20 cellular contexts compared by ENCODE assay signal in the genomic region with DNA sequence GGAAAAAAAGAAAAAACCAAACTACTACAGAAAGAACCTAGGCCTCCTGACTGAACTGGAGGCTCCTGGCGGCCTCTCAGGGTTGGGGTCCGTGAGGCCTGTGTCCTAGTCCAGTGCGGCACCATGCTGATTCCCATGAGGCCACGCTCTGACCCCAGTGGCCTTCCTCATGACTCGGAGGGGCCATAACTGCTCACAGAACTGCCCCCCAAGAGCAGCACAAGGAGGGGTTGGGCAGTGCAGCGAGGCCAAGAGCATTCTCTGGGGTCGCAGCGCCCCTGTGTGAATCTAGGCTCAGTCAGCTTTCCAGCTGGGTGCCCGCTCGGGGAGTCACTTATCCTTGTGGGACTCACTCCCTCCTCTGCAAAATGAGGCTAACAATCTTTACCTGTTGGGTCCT.
DNase-seq lines count a peak whose midpoint lies in the region; ATAC-seq and TF ChIP-seq lines count a peak whose summit lies in the region.
"Had no signal": no experiment of that assay in that cellular context is flagged by ENCODE, and none has a peak within 500 bp of the region (broad histone marks: within the 10 kb centered on the region; RNA-seq: fewer than 3 reads in every experiment).

No MANE protein-coding gene starts in this region.

- H3K4me1 Mint-ChIP-seq in CD4-positive, alpha-beta memory T cell = peaks cover 0 to 16% (median 8%) of the 10 kb centered on the region in 4 donors
- H3K4me1 Mint-ChIP-seq in GM23338 (no peaks in the 10 kb centered on the region; the same call in 2 of the 3 replicates), nephron progenitor cell (peaks cover 8% of the 10 kb centered on the region)

- no peak overlapping the region for H2AFZ ChIP-seq in GM23338
- H2AFZ ChIP-seq: parathyroid adenoma had no signal

- H3K27me3 ChIP-seq in CD4-positive, alpha-beta memory T cell (ENCODE audit: insufficient read depth, low read length) = no peaks in the 10 kb centered on the region
- no peaks in the 10 kb centered on the region for H3K27me3 ChIP-seq in GM23338 (ENCODE audit: insufficient read depth)
- H3K27me3 ChIP-seq: foreskin keratinocyte had no signal

- H3K4me3 ChIP-seq in CD4-positive, alpha-beta memory T cell (ENCODE audit: low read length in 2 of 2) = no peak overlapping the region
- H3K4me3 ChIP-seq in GM23338 (no peak overlapping the region), coronary artery (no peak overlapping the region)

- TF ChIP-seq CTCF in GM23338 (conservative IDR thresholded peaks at IDR 0.05; ENCODE audit: low read depth in 2 of 2) = no peak
- TF ChIP-seq CTCF in coronary artery (IDR thresholded peaks at IDR 0.05) = no peak
- no peak for TF ChIP-seq CTCF in nephron progenitor cell (IDR thresholded peaks at IDR 0.05)

- H3K4me3 Mint-ChIP-seq in CD4-positive, alpha-beta memory T cell = no peak overlapping the region
- no peak overlapping the region for H3K4me3 Mint-ChIP-seq in GM23338
- no peak overlapping the region for H3K4me3 Mint-ChIP-seq in nephron progenitor cell
- H3K4me3 Mint-ChIP-seq: HFFc6 had no signal

- no peaks in the 10 kb centered on the region for H3K4me1 ChIP-seq in CD4-positive, alpha-beta memory T cell (ENCODE audit: insufficient read depth, low read length)
- no peaks in the 10 kb centered on the region for H3K4me1 ChIP-seq in GM23338 (ENCODE audit: insufficient read depth)
- H3K4me1 ChIP-seq: foreskin keratinocyte, parathyroid adenoma had no signal

- H3K9me2 ChIP-seq in GM23338 (ENCODE audit: insufficient read depth) = 0 out of 2 replicates have a peak, but pooled peaks cover 5% of the 10 kb centered on the region

- no peaks in the 10 kb centered on the region for H3K27me3 Mint-ChIP-seq in CD4-positive, alpha-beta memory T cell
- H3K27me3 Mint-ChIP-seq in GM23338 (ENCODE audit: insufficient read depth, low read depth, poor library complexity) (peaks cover 6% of the 10 kb centered on the region), nephron progenitor cell (ENCODE audit: low read depth, poor library complexity) (peaks cover 4% of the 10 kb centered on the region)

- H3K36me3 Mint-ChIP-seq in CD4-positive, alpha-beta memory T cell = peaks cover 28 to 47% of the 10 kb centered on the region in 2 donors
- H3K36me3 Mint-ChIP-seq in GM23338 (ENCODE audit: low read depth) = peaks cover 6% of the 10 kb centered on the region; the same call in 1 of the 3 replicates
- peaks cover 5% of the 10 kb centered on the region for H3K36me3 Mint-ChIP-seq in nephron progenitor cell (ENCODE audit: low read depth)

- H4K20me1 ChIP-seq in GM23338 (replicated peaks; ENCODE audit: insufficient read depth) = no peaks in the 10 kb centered on the region

- no peaks in the 10 kb centered on the region for H3K79me2 ChIP-seq in GM23338 (replicated peaks; ENCODE audit: insufficient read depth)
- H3K79me2 ChIP-seq: parathyroid adenoma had no signal

- POLR2A ChIA-PET in CD4-positive, alpha-beta memory T cell (lab: Charles Lee; ENCODE audit: partially characterized antibody) = interaction anchor here (1.2 kb wide), 1 partner anchor 101 kb away, joined by 4 read pairs; no protein-coding TSS in a partner anchor

- no peak overlapping the region for H3K4me2 ChIP-seq in GM23338
- H3K4me2 ChIP-seq: KMS-11 had no signal

- no peak for DNase-seq in CD4-positive, alpha-beta memory T cell
- DNase-seq in GM23338 (ENCODE audit: low spot score) (no peak), coronary artery (ENCODE audit: low spot score) (peak; percentile 14), nephron progenitor cell (no peak), AG20443 (ENCODE audit: low spot score) (no peak)
- DNase-seq: AML-193; dermis blood vessel endothelial cell; foreskin keratinocyte; GF-D8; HFFc6; NCI-H2081; NCI-H510A treated with DMSO at 0.1 percent for 48 hours; Right ventricle myocardium superior; stimulated activated CD4-positive, alpha-beta T cell treated with anti-CD3 and anti-CD28 coated beads, Interleukin-2, amount 100 ng/mL, for 48 hours had no signal

- H3K9me3 Mint-ChIP-seq in CD4-positive, alpha-beta memory T cell = no peaks in the 10 kb centered on the region
- H3K9me3 Mint-ChIP-seq in GM23338 (no peaks in the 10 kb centered on the region), nephron progenitor cell (no peaks in the 10 kb centered on the region)
- H3K9me3 Mint-ChIP-seq: activated T-helper 2 cell treated with anti-CD3 and anti-CD28 coated beads, Interferon-gamma antibody, Interleukin-2, Interleukin-4, amounts not matched to agents 10 μg/mL and 5 μg/mL and 100 μg/mL, durations not matched to agents 14 hours and 24 hours and 36 hours; HFFc6 had no signal

- peak overlapping the region in 5 of 7 donors; percentile 17 to 89 (median 61) for H3K27ac Mint-ChIP-seq in CD4-positive, alpha-beta memory T cell
- H3K27ac Mint-ChIP-seq in GM23338 = no peak overlapping the region
- H3K27ac Mint-ChIP-seq in nephron progenitor cell = peak overlapping the region; percentile 29
- H3K27ac Mint-ChIP-seq: HFFc6 had no signal

- peaks cover 43% of the 10 kb centered on the region for H3K36me3 ChIP-seq in CD4-positive, alpha-beta memory T cell (ENCODE audit: insufficient read depth, low read length)
- H3K36me3 ChIP-seq in GM23338 (ENCODE audit: insufficient read depth) = no peaks in the 10 kb centered on the region

- intact Hi-C loops in CD4-positive, alpha-beta memory T cell (cut with micrococcal nuclease) = no loop called here

- CTCF ChIA-PET in CD4-positive, alpha-beta memory T cell (lab: Charles Lee; ENCODE audit: partially characterized antibody) = no interaction called here

- H3K9me3 ChIP-seq in CD4-positive, alpha-beta memory T cell (ENCODE audit: control insufficient read depth in 1 of 2, low read length in 2 of 2) = no peaks in the 10 kb centered on the region

- no peak overlapping the region for H3K27ac ChIP-seq in CD4-positive, alpha-beta memory T cell (ENCODE audit: low read depth, low read length)
- H3K27ac ChIP-seq in GM23338 (ENCODE audit: low read depth) (peak overlapping the region; percentile 78; the same call in 1 of the 2 replicates), coronary artery (no peak overlapping the region)
- H3K27ac ChIP-seq: epithelial cell of prostate, foreskin keratinocyte, KMS-11, parathyroid adenoma had no signal

- ATAC-seq in GM23338 (no peak; the same call in 2 of the 3 replicates), GM18511 (IDR thresholded peaks at IDR 0.05; ENCODE audit: unreplicated experiment) (no peak), HG03108 (IDR thresholded peaks at IDR 0.05; ENCODE audit: unreplicated experiment) (no peak)
- ATAC-seq: foreskin keratinocyte had no signal

- H3F3A ChIP-seq in GM23338 (replicated peaks; ENCODE audit: low read depth) = no peaks in the 10 kb centered on the region

TF ChIP-seq in GM23338, 12 proteins besides CTCF, POLR2A, EP300 and RAD21 (continues in another document):
- TF ChIP-seq, protein P1, sequence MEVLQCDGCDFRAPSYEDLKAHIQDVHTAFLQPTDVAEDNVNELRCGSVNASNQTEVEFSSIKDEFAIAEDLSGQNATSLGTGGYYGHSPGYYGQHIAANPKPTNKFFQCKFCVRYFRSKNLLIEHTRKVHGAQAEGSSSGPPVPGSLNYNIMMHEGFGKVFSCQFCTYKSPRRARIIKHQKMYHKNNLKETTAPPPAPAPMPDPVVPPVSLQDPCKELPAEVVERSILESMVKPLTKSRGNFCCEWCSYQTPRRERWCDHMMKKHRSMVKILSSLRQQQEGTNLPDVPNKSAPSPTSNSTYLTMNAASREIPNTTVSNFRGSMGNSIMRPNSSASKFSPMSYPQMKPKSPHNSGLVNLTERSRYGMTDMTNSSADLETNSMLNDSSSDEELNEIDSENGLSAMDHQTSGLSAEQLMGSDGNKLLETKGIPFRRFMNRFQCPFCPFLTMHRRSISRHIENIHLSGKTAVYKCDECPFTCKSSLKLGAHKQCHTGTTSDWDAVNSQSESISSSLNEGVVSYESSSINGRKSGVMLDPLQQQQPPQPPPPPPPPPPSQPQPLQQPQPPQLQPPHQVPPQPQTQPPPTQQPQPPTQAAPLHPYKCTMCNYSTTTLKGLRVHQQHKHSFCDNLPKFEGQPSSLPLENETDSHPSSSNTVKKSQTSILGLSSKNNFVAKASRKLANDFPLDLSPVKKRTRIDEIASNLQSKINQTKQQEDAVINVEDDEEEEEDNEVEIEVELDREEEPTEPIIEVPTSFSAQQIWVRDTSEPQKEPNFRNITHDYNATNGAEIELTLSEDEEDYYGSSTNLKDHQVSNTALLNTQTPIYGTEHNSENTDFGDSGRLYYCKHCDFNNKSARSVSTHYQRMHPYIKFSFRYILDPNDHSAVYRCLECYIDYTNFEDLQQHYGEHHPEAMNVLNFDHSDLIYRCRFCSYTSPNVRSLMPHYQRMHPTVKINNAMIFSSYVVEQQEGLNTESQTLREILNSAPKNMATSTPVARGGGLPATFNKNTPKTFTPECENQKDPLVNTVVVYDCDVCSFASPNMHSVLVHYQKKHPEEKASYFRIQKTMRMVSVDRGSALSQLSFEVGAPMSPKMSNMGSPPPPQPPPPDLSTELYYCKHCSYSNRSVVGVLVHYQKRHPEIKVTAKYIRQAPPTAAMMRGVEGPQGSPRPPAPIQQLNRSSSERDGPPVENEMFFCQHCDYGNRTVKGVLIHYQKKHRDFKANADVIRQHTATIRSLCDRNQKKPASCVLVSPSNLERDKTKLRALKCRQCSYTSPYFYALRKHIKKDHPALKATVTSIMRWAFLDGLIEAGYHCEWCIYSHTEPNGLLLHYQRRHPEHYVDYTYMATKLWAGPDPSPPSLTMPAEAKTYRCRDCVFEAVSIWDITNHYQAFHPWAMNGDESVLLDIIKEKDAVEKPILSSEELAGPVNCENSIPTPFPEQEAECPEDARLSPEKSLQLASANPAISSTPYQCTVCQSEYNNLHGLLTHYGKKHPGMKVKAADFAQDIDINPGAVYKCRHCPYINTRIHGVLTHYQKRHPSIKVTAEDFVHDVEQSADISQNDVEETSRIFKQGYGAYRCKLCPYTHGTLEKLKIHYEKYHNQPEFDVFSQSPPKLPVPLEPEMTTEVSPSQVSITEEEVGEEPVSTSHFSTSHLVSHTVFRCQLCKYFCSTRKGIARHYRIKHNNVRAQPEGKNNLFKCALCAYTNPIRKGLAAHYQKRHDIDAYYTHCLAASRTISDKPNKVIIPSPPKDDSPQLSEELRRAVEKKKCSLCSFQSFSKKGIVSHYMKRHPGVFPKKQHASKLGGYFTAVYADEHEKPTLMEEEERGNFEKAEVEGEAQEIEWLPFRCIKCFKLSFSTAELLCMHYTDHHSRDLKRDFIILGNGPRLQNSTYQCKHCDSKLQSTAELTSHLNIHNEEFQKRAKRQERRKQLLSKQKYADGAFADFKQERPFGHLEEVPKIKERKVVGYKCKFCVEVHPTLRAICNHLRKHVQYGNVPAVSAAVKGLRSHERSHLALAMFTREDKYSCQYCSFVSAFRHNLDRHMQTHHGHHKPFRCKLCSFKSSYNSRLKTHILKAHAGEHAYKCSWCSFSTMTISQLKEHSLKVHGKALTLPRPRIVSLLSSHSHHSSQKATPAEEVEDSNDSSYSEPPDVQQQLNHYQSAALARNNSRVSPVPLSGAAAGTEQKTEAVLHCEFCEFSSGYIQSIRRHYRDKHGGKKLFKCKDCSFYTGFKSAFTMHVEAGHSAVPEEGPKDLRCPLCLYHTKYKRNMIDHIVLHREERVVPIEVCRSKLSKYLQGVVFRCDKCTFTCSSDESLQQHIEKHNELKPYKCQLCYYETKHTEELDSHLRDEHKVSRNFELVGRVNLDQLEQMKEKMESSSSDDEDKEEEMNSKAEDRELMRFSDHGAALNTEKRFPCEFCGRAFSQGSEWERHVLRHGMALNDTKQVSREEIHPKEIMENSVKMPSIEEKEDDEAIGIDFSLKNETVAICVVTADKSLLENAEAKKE (CRISPR knock-in tag; IDR thresholded peaks at IDR 0.05) = no peak
